12 cellular contexts compared by ENCODE assay signal in the genomic region with DNA sequence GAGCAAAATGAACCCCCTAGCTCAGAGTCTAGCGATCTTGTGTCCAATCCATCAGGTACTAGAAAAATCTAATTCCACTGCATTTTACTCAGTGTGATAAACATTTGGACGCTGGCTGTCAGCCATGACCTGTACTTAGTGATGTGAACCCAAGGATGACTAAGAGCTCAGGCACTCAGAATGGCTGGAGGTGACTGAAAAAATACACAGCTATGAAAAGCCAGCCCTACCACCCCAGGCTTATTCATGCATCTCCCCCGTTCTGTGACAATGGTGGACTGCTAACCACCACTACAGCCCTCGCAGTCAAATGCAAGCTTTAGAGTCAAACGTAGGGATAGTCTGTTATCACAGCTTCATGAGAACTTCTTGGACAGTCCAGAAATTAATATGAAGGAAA. TPM values are rescaled to one million over a fixed set of nuclear protein-coding genes. Genes with fewer than 3 reads are reported as not detected.
DNase-seq lines count a peak whose midpoint lies in the region; ATAC-seq and TF ChIP-seq lines count a peak whose summit lies in the region.
"Had no signal": no experiment of that assay in that cellular context is flagged by ENCODE, and none has a peak within 500 bp of the region (broad histone marks: within the 10 kb centered on the region; RNA-seq: fewer than 3 reads in every experiment).

No MANE protein-coding gene starts in this region.

- DNase-seq in HS-27A (ENCODE audit: low read depth) (peak; percentile 51), amniotic epithelial cell (ENCODE audit: low read depth) (peak; percentile 74), glomerular visceral epithelial cell (ENCODE audit: extremely low spot score) (peak; percentile 87), type B pancreatic cell (ENCODE audit: extremely low spot score, unreplicated experiment) (no peak), COLO668 (lab: John Stamatoyannopoulos, UW; ENCODE audit: unreplicated experiment) (no peak)
- no peak for DNase-seq in stimulated activated effector memory CD8-positive, alpha-beta T cell treated with anti-CD3 and anti-CD28 coated beads, Interleukin-12 subunit alpha, Interleukin-12 subunit beta, amount 100 ng/mL, for 72 hours (ENCODE audit: low spot score in 2 of 2)
- DNase-seq in stimulated activated CD4-positive, alpha-beta T cell treated with anti-CD3 and anti-CD28 coated beads, Interleukin-15, amount 100 ng/mL, for 24 hours, result no peak
- DNase-seq: activated naive CD8-positive, alpha-beta T cell treated with anti-CD3 and anti-CD28 coated beads, Interleukin-2, amount 10 ng/mL, durations not matched to agents 7 days and 5 days; naive thymus-derived CD4-positive, alpha-beta T cell; NCI-H1694; stimulated activated CD8-positive, alpha-beta memory T cell treated with anti-CD3 and anti-CD28 coated beads, Interleukin-4, amount 100 ng/mL, for 48 hours had no signal

- no peak for TF ChIP-seq CTCF in type B pancreatic cell (conservative IDR thresholded peaks at IDR 0.05)

- H3K4me3 Mint-ChIP-seq in stimulated activated effector memory CD8-positive, alpha-beta T cell treated with anti-CD3 and anti-CD28 coated beads, Interleukin-12 subunit alpha, Interleukin-12 subunit beta, amount 100 ng/mL, for 72 hours, result no peak overlapping the region
- H3K4me3 Mint-ChIP-seq in type B pancreatic cell, result no peak overlapping the region
- H3K4me3 Mint-ChIP-seq: activated naive CD8-positive, alpha-beta T cell treated with anti-CD3 and anti-CD28 coated beads, Interleukin-2, amount 10 ng/mL, durations not matched to agents 7 days and 5 days; naive thymus-derived CD4-positive, alpha-beta T cell; T-helper 1 cell treated with Interleukin-12 subunit alpha and Interleukin-12 subunit beta and Interleukin-4 antibody, amounts not matched to agents 30 μg/mL and 1 μg/mL, for 36 hours had no signal

- peaks cover 8% of the 10 kb centered on the region for H3K27me3 Mint-ChIP-seq in type B pancreatic cell

- no peaks in the 10 kb centered on the region for H3K9me3 Mint-ChIP-seq in stimulated activated effector memory CD8-positive, alpha-beta T cell treated with anti-CD3 and anti-CD28 coated beads, Interleukin-12 subunit alpha, Interleukin-12 subunit beta, amount 100 ng/mL, for 72 hours
- H3K9me3 Mint-ChIP-seq in type B pancreatic cell, result no peaks in the 10 kb centered on the region

- no peak overlapping the region for H3K27ac Mint-ChIP-seq in stimulated activated effector memory CD8-positive, alpha-beta T cell treated with anti-CD3 and anti-CD28 coated beads, Interleukin-12 subunit alpha, Interleukin-12 subunit beta, amount 100 ng/mL, for 72 hours
- no peak overlapping the region for H3K27ac Mint-ChIP-seq in type B pancreatic cell
- H3K27ac Mint-ChIP-seq: naive thymus-derived CD4-positive, alpha-beta T cell; T-helper 1 cell treated with Interleukin-12 subunit alpha and Interleukin-12 subunit beta and Interleukin-4 antibody, amounts not matched to agents 30 μg/mL and 1 μg/mL, for 36 hours had no signal

- ATAC-seq in stimulated activated effector memory CD8-positive, alpha-beta T cell treated with anti-CD3 and anti-CD28 coated beads, Interleukin-12 subunit alpha, Interleukin-12 subunit beta, amount 100 ng/mL, for 72 hours, result peak; percentile 46
- ATAC-seq: naive thymus-derived CD4-positive, alpha-beta T cell had no signal

- H3K36me3 Mint-ChIP-seq in stimulated activated effector memory CD8-positive, alpha-beta T cell treated with anti-CD3 and anti-CD28 coated beads, Interleukin-12 subunit alpha, Interleukin-12 subunit beta, amount 100 ng/mL, for 72 hours, result no peaks in the 10 kb centered on the region
- no peaks in the 10 kb centered on the region for H3K36me3 Mint-ChIP-seq in type B pancreatic cell

- H3K4me1 Mint-ChIP-seq in stimulated activated effector memory CD8-positive, alpha-beta T cell treated with anti-CD3 and anti-CD28 coated beads, Interleukin-12 subunit alpha, Interleukin-12 subunit beta, amount 100 ng/mL, for 72 hours, result peaks cover 11% of the 10 kb centered on the region
- H3K4me1 Mint-ChIP-seq in type B pancreatic cell (ENCODE audit: unreplicated experiment), result no peaks in the 10 kb centered on the region

RNA-seq across cellular contexts. Expression of a gene that starts 14.9 kb away (rescaled TPM):
- total RNA-seq in type B pancreatic cell (ENCODE audit: low replicate concordance), result 1.9 and 6.4 TPM in 2 replicates

Comparison
In these comparisons a context has a peak if more than half of its experiments do, and no peak if none do; other contexts are left out.
1. DNase-seq: peak in HS-27A (single experiment), amniotic epithelial cell (single experiment) and glomerular visceral epithelial cell (single experiment); none in stimulated activated effector memory CD8-positive, alpha-beta T cell treated with anti-CD3 and anti-CD28 coated beads, Interleukin-12 subunit alpha, Interleukin-12 subunit beta, amount 100 ng/mL, for 72 hours (0 of 2), type B pancreatic cell (single experiment), COLO668 (single experiment) and stimulated activated CD4-positive, alpha-beta T cell treated with anti-CD3 and anti-CD28 coated beads, Interleukin-15, amount 100 ng/mL, for 24 hours (single experiment).